ENCODE assay signal across 8 cellular contexts in the genomic region with DNA sequence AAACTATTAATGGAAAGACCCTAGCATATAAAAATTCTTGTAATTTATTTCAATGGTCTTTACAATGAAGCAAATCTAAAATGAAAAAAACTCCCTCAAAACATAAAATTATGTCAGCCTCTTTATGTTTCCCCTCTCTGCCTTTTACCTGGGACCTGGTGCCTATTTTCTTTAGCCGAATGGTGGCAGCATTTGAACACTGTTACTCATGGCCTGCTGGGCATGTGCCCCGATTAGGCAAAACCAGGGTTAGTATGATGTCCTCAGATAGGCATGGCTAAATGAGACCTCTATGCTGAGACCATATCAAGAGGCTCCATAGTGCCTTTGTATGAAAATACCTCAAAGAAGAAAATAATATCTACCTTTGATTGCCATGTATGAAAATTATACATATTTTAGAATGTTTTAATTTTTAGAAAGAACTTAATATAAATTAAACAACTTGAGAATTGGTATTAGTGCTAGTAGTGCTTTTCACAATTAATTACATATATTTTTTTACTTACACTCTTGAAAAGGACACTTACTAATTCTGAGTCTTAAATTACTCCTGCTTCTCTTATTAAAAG. TPM values are rescaled to one million over a fixed set of nuclear protein-coding genes. Genes with fewer than 3 reads are reported as not detected.
DNase-seq lines count a peak whose midpoint lies in the region; ATAC-seq, FAIRE-seq and TF ChIP-seq lines count a peak whose summit lies in the region.

No MANE protein-coding gene starts in this region.

- TF ChIP-seq CTCF in left lung (IDR thresholded peaks at IDR 0.05), result no peak

- H3K36me3 ChIP-seq in left lung, result no peaks in the 10 kb centered on the region

- no peak for TF ChIP-seq POLR2A in H54 (IDR thresholded peaks at IDR 0.05; ENCODE audit: low read depth, low read length)

- H3K9me3 Mint-ChIP-seq in activated CD4-positive, alpha-beta T cell treated with anti-CD3 and anti-CD28 coated beads for 36 hours (ENCODE audit: low read depth), result no peaks in the 10 kb centered on the region

- FAIRE-seq in H54 (lab: Jason Lieb, UNC), result peak; percentile 41

- CTCF ChIA-PET in activated CD4-positive, alpha-beta T cell treated with anti-CD3 and anti-CD28 coated beads for 36 hours (lab: Charles Lee), result interaction anchor here (0.7 kb wide), 1 partner anchor 134 kb away, joined by 4 read pairs; no protein-coding TSS in a partner anchor

- H3K27me3 Mint-ChIP-seq in activated CD4-positive, alpha-beta T cell treated with anti-CD3 and anti-CD28 coated beads for 36 hours, result peaks cover 26% of the 10 kb centered on the region

- intact Hi-C loops in activated CD4-positive, alpha-beta T cell treated with anti-CD3 and anti-CD28 coated beads for 36 hours (cut with DNase I, micrococcal nuclease), result loop anchor here (1.0 to 5.0 kb wide), 3 partner anchors 88 to 1818 kb away; no protein-coding TSS in a partner anchor
- intact Hi-C loops in left lung (cut with DNase I), result no loop called here

- no peak overlapping the region for H3K4me3 ChIP-seq in left lung

- no peak overlapping the region for H3K27ac Mint-ChIP-seq in activated CD4-positive, alpha-beta T cell treated with anti-CD3 and anti-CD28 coated beads for 36 hours

- no peak overlapping the region for H3K4me3 Mint-ChIP-seq in activated CD4-positive, alpha-beta T cell treated with anti-CD3 and anti-CD28 coated beads for 36 hours

- no peak overlapping the region for H3K27ac ChIP-seq in left lung

- peak; percentile 42 for ATAC-seq in activated CD4-positive, alpha-beta T cell treated with anti-CD3 and anti-CD28 coated beads for 36 hours
- peak; percentile 63 for ATAC-seq in left lung

- H3K4me1 Mint-ChIP-seq in activated CD4-positive, alpha-beta T cell treated with anti-CD3 and anti-CD28 coated beads for 36 hours, result no peaks in the 10 kb centered on the region

- H3K27me3 ChIP-seq in left lung, result no peaks in the 10 kb centered on the region

- no peaks in the 10 kb centered on the region for H3K9me3 ChIP-seq in left lung

- no peaks in the 10 kb centered on the region for H3K4me1 ChIP-seq in left lung

- POLR2A ChIA-PET in activated CD4-positive, alpha-beta T cell treated with anti-CD3 and anti-CD28 coated beads for 36 hours (lab: Charles Lee), result no interaction called here

- DNase-seq in activated CD4-positive, alpha-beta T cell treated with anti-CD3 and anti-CD28 coated beads for 36 hours, result peak; percentile 36
- DNase-seq in activated CD4-positive, alpha-beta T cell treated with anti-CD3 and anti-CD28 coated beads, Interleukin-2, amount 50 U/mL, for 4 hours, result no peak
- DNase-seq in H54 (ENCODE audit: insufficient read length, low spot score) (no peak), NCI-H146 treated with DMSO at 0.1 percent for 48 hours (lab: John Stamatoyannopoulos, UW; ENCODE audit: unreplicated experiment) (peak; percentile 59), left lung (no peak), activated gamma-delta T cell (lab: John Stamatoyannopoulos, UW) (no peak)
- peak; percentile 8 to 21 for DNase-seq in activated CD4-positive, alpha-beta T cell treated with anti-CD3 and anti-CD28 coated beads, Interleukin-2, amount 50 U/mL, for 48 hours
- DNase-seq in activated CD4-positive, CD25-positive, alpha-beta regulatory T cell (lab: John Stamatoyannopoulos, UW), result no peak

- no peaks in the 10 kb centered on the region for H3K36me3 Mint-ChIP-seq in activated CD4-positive, alpha-beta T cell treated with anti-CD3 and anti-CD28 coated beads for 36 hours (ENCODE audit: low read depth)

RNA-seq across cellular contexts. Expression of a gene that starts 22.5 kb away (rescaled TPM):
- total RNA-seq in activated CD4-positive, alpha-beta T cell treated with anti-CD3 and anti-CD28 coated beads for 36 hours, result not detected
- not detected for total RNA-seq in left lung

Comparison
In these comparisons a context has a peak if more than half of its experiments do, and no peak if none do; other contexts are left out.
1. DNase-seq: peak in activated CD4-positive, alpha-beta T cell treated with anti-CD3 and anti-CD28 coated beads for 36 hours (single experiment), NCI-H146 treated with DMSO at 0.1 percent for 48 hours (single experiment) and activated CD4-positive, alpha-beta T cell treated with anti-CD3 and anti-CD28 coated beads, Interleukin-2, amount 50 U/mL, for 48 hours (2 of 2); none in activated CD4-positive, alpha-beta T cell treated with anti-CD3 and anti-CD28 coated beads, Interleukin-2, amount 50 U/mL, for 4 hours (0 of 2), H54 (single experiment), left lung (0 of 2), activated gamma-delta T cell (single experiment) and activated CD4-positive, CD25-positive, alpha-beta regulatory T cell (0 of 4).
2. intact Hi-C loops: an anchor here in activated CD4-positive, alpha-beta T cell treated with anti-CD3 and anti-CD28 coated beads for 36 hours (1.0 to 5.0 kb wide); none called in left lung.